In genomic region chr2:165897074-165897683, GRCh38 we compare ENCODE assay signal across 17 cellular contexts. TPM values are rescaled to one million over a fixed set of nuclear protein-coding genes. Genes with fewer than 3 reads are reported as not detected.
DNase-seq lines count a peak whose midpoint lies in the region; ATAC-seq and TF ChIP-seq lines count a peak whose summit lies in the region.
"Had no signal": no experiment of that assay in that cellular context is flagged by ENCODE, and none has a peak within 500 bp of the region (broad histone marks: within the 10 kb centered on the region; RNA-seq: fewer than 3 reads in every experiment).

No MANE protein-coding gene starts in this region.

- ATAC-seq in GM18858 (IDR thresholded peaks at IDR 0.05; ENCODE audit: unreplicated experiment) (peak; percentile 13), GM21423 (IDR thresholded peaks at IDR 0.05; ENCODE audit: unreplicated experiment) (peak; percentile 21), HG03064 (IDR thresholded peaks at IDR 0.05; ENCODE audit: low read depth, unreplicated experiment) (peak; percentile 9), HG02970 (IDR thresholded peaks at IDR 0.05; ENCODE audit: low FRiP score, unreplicated experiment) (no peak)
- ATAC-seq: natural killer cell treated with Interleukin-12 subunit alpha and Interleukin-12 subunit beta and Interleukin-15 and Interleukin-18, amount 100 ng/mL, for 72 hours; right cardiac atrium had no signal

- H3K9me2 ChIP-seq in hepatocyte (replicated peaks; ENCODE audit: insufficient read depth) = no peaks in the 10 kb centered on the region

- H3K4me1 Mint-ChIP-seq in dendritic cell treated with granulocyte-macrophage colony-stimulating factor and Interleukin-4, amounts not matched to agents 40 ng/mL and 50 ng/mL, for 4 days (ENCODE audit: low read depth) = peaks cover 34% of the 10 kb centered on the region

- no peaks in the 10 kb centered on the region for H3K79me2 ChIP-seq in hepatocyte

- no peaks in the 10 kb centered on the region for H3K9me3 ChIP-seq in hepatocyte (ENCODE audit: low read depth)
- H3K9me3 ChIP-seq: BE2C had no signal

- H3K4me3 Mint-ChIP-seq in dendritic cell treated with granulocyte-macrophage colony-stimulating factor and Interleukin-4, amounts not matched to agents 40 ng/mL and 50 ng/mL, for 4 days = no peak overlapping the region
- H3K4me3 Mint-ChIP-seq: HFFc6; natural killer cell treated with Interleukin-12 subunit alpha and Interleukin-12 subunit beta and Interleukin-15 and Interleukin-18, amount 100 ng/mL, for 72 hours had no signal

- no peaks in the 10 kb centered on the region for H3K4me1 ChIP-seq in hepatocyte (ENCODE audit: insufficient read depth)
- H3K4me1 ChIP-seq: BE2C had no signal

- H3K36me3 Mint-ChIP-seq in dendritic cell treated with granulocyte-macrophage colony-stimulating factor and Interleukin-4, amounts not matched to agents 40 ng/mL and 50 ng/mL, for 4 days (ENCODE audit: low read depth) = peaks cover 69% of the 10 kb centered on the region

- H3K9me3 Mint-ChIP-seq in dendritic cell treated with granulocyte-macrophage colony-stimulating factor and Interleukin-4, amounts not matched to agents 40 ng/mL and 50 ng/mL, for 4 days = no peaks in the 10 kb centered on the region
- H3K9me3 Mint-ChIP-seq: HFFc6; natural killer cell treated with Interleukin-12 subunit alpha and Interleukin-12 subunit beta and Interleukin-15 and Interleukin-18, amount 100 ng/mL, for 72 hours had no signal

- no peak overlapping the region for H3K4me2 ChIP-seq in hepatocyte

- H3K4me3 ChIP-seq in hepatocyte = no peak overlapping the region

- TF ChIP-seq CTCF in hepatocyte (IDR thresholded peaks at IDR 0.05; ENCODE audit: poor library complexity) = no peak

- H3K27ac Mint-ChIP-seq in dendritic cell treated with granulocyte-macrophage colony-stimulating factor and Interleukin-4, amounts not matched to agents 40 ng/mL and 50 ng/mL, for 4 days = peak overlapping the region; percentile 68
- H3K27ac Mint-ChIP-seq: natural killer cell treated with Interleukin-12 subunit alpha and Interleukin-12 subunit beta and Interleukin-15 and Interleukin-18, amount 100 ng/mL, for 72 hours had no signal

- H3K27me3 ChIP-seq in hepatocyte = no peaks in the 10 kb centered on the region
- H3K27me3 ChIP-seq: BE2C had no signal

- no peak overlapping the region for H2AFZ ChIP-seq in hepatocyte

- H3K27me3 Mint-ChIP-seq in dendritic cell treated with granulocyte-macrophage colony-stimulating factor and Interleukin-4, amounts not matched to agents 40 ng/mL and 50 ng/mL, for 4 days = no peaks in the 10 kb centered on the region
- H3K27me3 Mint-ChIP-seq: natural killer cell treated with Interleukin-12 subunit alpha and Interleukin-12 subunit beta and Interleukin-15 and Interleukin-18, amount 100 ng/mL, for 72 hours had no signal

- intact Hi-C loops in dendritic cell treated with granulocyte-macrophage colony-stimulating factor and Interleukin-4, amounts not matched to agents 40 ng/mL and 50 ng/mL, for 4 days (cut with micrococcal nuclease) = no loop called here

- H3K36me3 ChIP-seq in hepatocyte (replicated peaks; ENCODE audit: insufficient read depth, low read depth) = peaks cover 3% of the 10 kb centered on the region
- H3K36me3 ChIP-seq: BE2C had no signal

- H3K27ac ChIP-seq in hepatocyte = no peak overlapping the region

- H4K20me1 ChIP-seq in hepatocyte (ENCODE audit: insufficient read depth, poor library complexity, severe bottlenecking) = no peaks in the 10 kb centered on the region

- WGBS in hepatocyte (ENCODE audit: low lambda C conversion rate, missing lambda C conversion rate) = 96% methylated on average over 7 of the region's 7 CpGs

- DNase-seq in hepatocyte (ENCODE audit: low spot score) (no peak), NAMALWA (ENCODE audit: low spot score) (no peak), kidney tubule cell (ENCODE audit: low spot score) (no peak)
- DNase-seq: BE2C, DMS153, HFFc6, hypothalamus, MM.1S, NCI-H82, right cardiac atrium, Right ventricle myocardium superior had no signal

RNA-seq across cellular contexts. Expression of gene TTC21B, which starts 56.4 kb away (rescaled TPM):
- total RNA-seq in hepatocyte = 23.4 and 24.3 TPM in 2 replicates
- polyA plus RNA-seq in hepatocyte = 5.7 and 7.9 TPM in 2 replicates
